In genomic region chr16:13306153-13306552, GRCh38 we compare ENCODE assay signal across 15 cellular contexts.
A peak's percentile ranks its signal among the peaks of the same experiment; 100 is the strongest.
DNase-seq lines count a peak whose midpoint lies in the region.
"Had no signal": no experiment of that assay in that cellular context is flagged by ENCODE, and none has a peak within 500 bp of the region (broad histone marks: within the 10 kb centered on the region; RNA-seq: fewer than 3 reads in every experiment).

No MANE protein-coding gene starts in this region.

- DNase-seq in CMK (ENCODE audit: low read depth) (peak; percentile 4), SW480 (ENCODE audit: low spot score) (peak; percentile 23), trophoblast cell (no peak), CD1c-positive myeloid dendritic cell (ENCODE audit: extremely low spot score) (no peak), NCI-H2107 treated with DMSO at 0.1 percent for 48 hours (lab: John Stamatoyannopoulos, UW; ENCODE audit: unreplicated experiment) (no peak), putamen (ENCODE audit: low spot score) (no peak)
- DNase-seq in activated naive CD4-positive, alpha-beta T cell treated with anti-CD3 and anti-CD28 coated beads, Interleukin-2, amount 50 U/mL, for 16 hours: no peak
- DNase-seq: C1 segment of cervical spinal cord; CD4-positive, alpha-beta memory T cell; COR-L47; DMS153; DMS79 treated with DMSO at 0.1 percent for 48 hours; HCEC 1CT; HFFc6 had no signal

- H3K27me3 ChIP-seq in trophoblast cell (ENCODE audit: insufficient read depth, low read length): no peaks in the 10 kb centered on the region

- no peak overlapping the region for H3K4ac ChIP-seq in trophoblast cell (ENCODE audit: low read depth, low read length)

- no peak overlapping the region for H3K9ac ChIP-seq in trophoblast cell (ENCODE audit: low read length)

- no peak overlapping the region for H3K18ac ChIP-seq in trophoblast cell (ENCODE audit: low read length)

- no peak overlapping the region for H4K8ac ChIP-seq in trophoblast cell (ENCODE audit: low read depth, low read length)

- H3K4me1 ChIP-seq in trophoblast cell (ENCODE audit: control insufficient read depth in 1 of 2, insufficient read depth in 2 of 2, low read length in 2 of 2): peaks cover 0 to 6% of the 10 kb centered on the region in 2 experiments

- H2BK120ac ChIP-seq in trophoblast cell (ENCODE audit: insufficient read depth, low read length, poor library complexity): no peak overlapping the region

- no peak overlapping the region for H3K14ac ChIP-seq in trophoblast cell (ENCODE audit: low read length)

- H3K36me3 ChIP-seq in KOPT-K1 (ENCODE audit: insufficient read depth, low read length) (no peaks in the 10 kb centered on the region), trophoblast cell (ENCODE audit: control insufficient read depth in 1 of 2, insufficient read depth in 2 of 2, low read length in 2 of 2) (no peaks in the 10 kb centered on the region)

- no peak overlapping the region for H3K4me2 ChIP-seq in trophoblast cell (ENCODE audit: low read length)

- peak overlapping the region; percentile 91 for H2BK12ac ChIP-seq in trophoblast cell (ENCODE audit: low read length)

- no peak overlapping the region for H4K91ac ChIP-seq in trophoblast cell (ENCODE audit: low read depth, low read length)

- H4K12ac ChIP-seq in trophoblast cell (ENCODE audit: low read depth, low read length): no peak overlapping the region

- H3K79me2 ChIP-seq in trophoblast cell (ENCODE audit: control insufficient read depth, insufficient read depth, low read length, poor library complexity): no peaks in the 10 kb centered on the region

- no peaks in the 10 kb centered on the region for H3K79me1 ChIP-seq in trophoblast cell (ENCODE audit: low read length)

- no peak overlapping the region for H2AK5ac ChIP-seq in trophoblast cell (ENCODE audit: low read length)

- WGBS in trophoblast cell (ENCODE audit: extremely low coverage, insufficient coverage, insufficient read length): no CpG with 5 or more reads among the region's 1 CpG

- H3K4me3 ChIP-seq in trophoblast cell (ENCODE audit: low read depth, low read length): no peak overlapping the region

- H3K27ac ChIP-seq in KOPT-K1 (ENCODE audit: low read depth, low read length, poor library complexity, severe bottlenecking) (peak overlapping the region; percentile 57), trophoblast cell (ENCODE audit: low read depth, low read length) (no peak overlapping the region)

- no peak overlapping the region for H2AFZ ChIP-seq in trophoblast cell (ENCODE audit: insufficient read depth, low read length, poor library complexity)

- H3K23ac ChIP-seq in trophoblast cell (ENCODE audit: low read length): no peak overlapping the region

- H2BK5ac ChIP-seq in trophoblast cell (ENCODE audit: low read depth, low read length, poor library complexity): no peak overlapping the region

- H3K9me3 ChIP-seq in KOPT-K1 (ENCODE audit: insufficient read depth, low read length, poor library complexity, severe bottlenecking): peaks cover 9% of the 10 kb centered on the region
- no peaks in the 10 kb centered on the region for H3K9me3 ChIP-seq in trophoblast cell (ENCODE audit: insufficient read depth, low read depth, low read length)

Comparison
In these comparisons a context has a peak if more than half of its experiments do, and no peak if none do; other contexts are left out.
1. DNase-seq: peak in CMK (single experiment) and SW480 (single experiment); none in trophoblast cell (0 of 2), activated naive CD4-positive, alpha-beta T cell treated with anti-CD3 and anti-CD28 coated beads, Interleukin-2, amount 50 U/mL, for 16 hours (single experiment), CD1c-positive myeloid dendritic cell (single experiment), NCI-H2107 treated with DMSO at 0.1 percent for 48 hours (single experiment) and putamen (single experiment).